9 cellular contexts compared by ENCODE assay signal in genomic region chr21:43767980-43768867, GRCh38. TPM values are rescaled to one million over a fixed set of nuclear protein-coding genes. Genes with fewer than 3 reads are reported as not detected.
DNase-seq lines count a peak whose midpoint lies in the region; ATAC-seq and TF ChIP-seq lines count a peak whose summit lies in the region.
"Had no signal": no experiment of that assay in that cellular context is flagged by ENCODE, and none has a peak within 500 bp of the region (broad histone marks: within the 10 kb centered on the region; RNA-seq: fewer than 3 reads in every experiment).

No MANE protein-coding gene starts in this region.

- peak overlapping the region; percentile 94 for H3K27ac ChIP-seq in foreskin keratinocyte

- peaks cover 4% of the 10 kb centered on the region for H3K36me3 Mint-ChIP-seq in progenitor cell of endocrine pancreas (ENCODE audit: insufficient read depth)
- peaks cover 7% of the 10 kb centered on the region for H3K36me3 Mint-ChIP-seq in activated CD8-positive, alpha-beta memory T cell treated with anti-CD3 and anti-CD28 coated beads, Interleukin-2, amount 10 ng/mL, durations not matched to agents 7 days and 5 days
- H3K36me3 Mint-ChIP-seq in activated T-cell treated with anti-CD3 and anti-CD28 coated beads, Interleukin-2, amount 50 U/mL, for 72 hours (ENCODE audit: insufficient read depth in 2 of 2), result peaks cover 2 to 7% of the 10 kb centered on the region in 2 donors

- no peaks in the 10 kb centered on the region for H3K27me3 Mint-ChIP-seq in progenitor cell of endocrine pancreas
- H3K27me3 Mint-ChIP-seq in activated CD8-positive, alpha-beta memory T cell treated with anti-CD3 and anti-CD28 coated beads, Interleukin-2, amount 10 ng/mL, durations not matched to agents 7 days and 5 days, result no peaks in the 10 kb centered on the region
- H3K27me3 Mint-ChIP-seq in activated T-cell treated with anti-CD3 and anti-CD28 coated beads, Interleukin-2, amount 50 U/mL, for 72 hours (ENCODE audit: low read depth), result no peaks in the 10 kb centered on the region

- H3K9me3 Mint-ChIP-seq in progenitor cell of endocrine pancreas (ENCODE audit: low read depth), result no peaks in the 10 kb centered on the region
- no peaks in the 10 kb centered on the region for H3K9me3 Mint-ChIP-seq in activated CD8-positive, alpha-beta memory T cell treated with anti-CD3 and anti-CD28 coated beads, Interleukin-2, amount 10 ng/mL, durations not matched to agents 7 days and 5 days (ENCODE audit: low read depth)
- peaks cover 3 to 5% of the 10 kb centered on the region in 2 donors for H3K9me3 Mint-ChIP-seq in activated T-cell treated with anti-CD3 and anti-CD28 coated beads, Interleukin-2, amount 50 U/mL, for 72 hours
- H3K9me3 Mint-ChIP-seq: activated B cell treated with CpG ODN at 0.5 μM for 24 hours had no signal

- H3K4me1 ChIP-seq in foreskin keratinocyte, result peaks cover 16% of the 10 kb centered on the region

- H3K27me3 ChIP-seq in foreskin keratinocyte, result no peaks in the 10 kb centered on the region

- no peak overlapping the region for H3K4me3 Mint-ChIP-seq in progenitor cell of endocrine pancreas (ENCODE audit: low read depth)
- H3K4me3 Mint-ChIP-seq in activated CD8-positive, alpha-beta memory T cell treated with anti-CD3 and anti-CD28 coated beads, Interleukin-2, amount 10 ng/mL, durations not matched to agents 7 days and 5 days, result no peak overlapping the region
- H3K4me3 Mint-ChIP-seq in activated T-cell treated with anti-CD3 and anti-CD28 coated beads, Interleukin-2, amount 50 U/mL, for 72 hours, result no peak overlapping the region
- H3K4me3 Mint-ChIP-seq: activated B cell treated with CpG ODN at 0.5 μM for 24 hours had no signal

- H3K27ac Mint-ChIP-seq in progenitor cell of endocrine pancreas, result peak overlapping the region; percentile 66
- no peak overlapping the region for H3K27ac Mint-ChIP-seq in activated CD8-positive, alpha-beta memory T cell treated with anti-CD3 and anti-CD28 coated beads, Interleukin-2, amount 10 ng/mL, durations not matched to agents 7 days and 5 days
- H3K27ac Mint-ChIP-seq in activated T-cell treated with anti-CD3 and anti-CD28 coated beads, Interleukin-2, amount 50 U/mL, for 72 hours, result no peak overlapping the region
- H3K27ac Mint-ChIP-seq: activated B cell treated with CpG ODN at 0.5 μM for 24 hours had no signal

- ATAC-seq in foreskin keratinocyte (peak; percentile 87), HG03280 (IDR thresholded peaks at IDR 0.05; ENCODE audit: unreplicated experiment) (no peak)
- no peak for ATAC-seq in activated CD8-positive, alpha-beta memory T cell treated with anti-CD3 and anti-CD28 coated beads, Interleukin-2, amount 10 ng/mL, durations not matched to agents 7 days and 5 days
- no peak for ATAC-seq in activated T-cell treated with anti-CD3 and anti-CD28 coated beads, Interleukin-2, amount 50 U/mL, for 72 hours (replicated peaks in 1 of 2)

- peak; percentile 45 for DNase-seq in GM04504 (ENCODE audit: low read depth)
- peak; percentile 37 for DNase-seq in SK-N-DZ (ENCODE audit: low spot score)
- DNase-seq in foreskin keratinocyte, result peak; percentile 57 to 88
- no peak for DNase-seq in progenitor cell of endocrine pancreas (ENCODE audit: low spot score, unreplicated experiment)
- DNase-seq in activated CD8-positive, alpha-beta memory T cell treated with anti-CD3 and anti-CD28 coated beads, Interleukin-2, amount 10 ng/mL, durations not matched to agents 7 days and 5 days, result no peak
- DNase-seq in NCI-H526 treated with DMSO at 0.1 percent for 48 hours (lab: John Stamatoyannopoulos, UW), result no peak
- DNase-seq in activated T-cell treated with anti-CD3 and anti-CD28 coated beads, Interleukin-2, amount 50 U/mL, for 72 hours, result no peak
- DNase-seq: activated B cell treated with CpG ODN at 0.5 μM for 24 hours had no signal

- CTCF ChIA-PET in activated CD8-positive, alpha-beta memory T cell treated with anti-CD3 and anti-CD28 coated beads, Interleukin-2, amount 10 ng/mL, durations not matched to agents 7 days and 5 days (lab: Charles Lee), result interaction anchor here (1.3 kb wide), 1 partner anchor 40 kb away, joined by 3 read pairs; no protein-coding TSS in a partner anchor

- TF ChIP-seq CTCF in foreskin keratinocyte (conservative IDR thresholded peaks at IDR 0.05) (no peak), progenitor cell of endocrine pancreas (IDR thresholded peaks at IDR 0.05; ENCODE audit: unreplicated experiment) (no peak)

- peaks cover 17% of the 10 kb centered on the region for H3K4me1 Mint-ChIP-seq in progenitor cell of endocrine pancreas (ENCODE audit: low read depth)
- H3K4me1 Mint-ChIP-seq in activated CD8-positive, alpha-beta memory T cell treated with anti-CD3 and anti-CD28 coated beads, Interleukin-2, amount 10 ng/mL, durations not matched to agents 7 days and 5 days, result peaks cover 4% of the 10 kb centered on the region
- no peaks in the 10 kb centered on the region for H3K4me1 Mint-ChIP-seq in activated T-cell treated with anti-CD3 and anti-CD28 coated beads, Interleukin-2, amount 50 U/mL, for 72 hours (ENCODE audit: low read depth)

RNA-seq across cellular contexts. Expression of gene CSTB, which starts 7.9 kb away (rescaled TPM):
- polyA plus RNA-seq in SK-N-DZ (2014; cell fraction: cytosol; rRNA removed), result 8.0 and 9.6 TPM in 2 replicates
- 7.8 and 9.3 TPM in 2 replicates for polyA plus RNA-seq in SK-N-DZ (2014; cell fraction: nucleus; rRNA removed)
- total RNA-seq in foreskin keratinocyte (49.5 and 63.0 TPM in 2 replicates), progenitor cell of endocrine pancreas (42.0 and 42.6 TPM in 2 replicates)
- polyA plus RNA-seq in foreskin keratinocyte, result 123 and 183 TPM in 2 replicates
- total RNA-seq in activated CD8-positive, alpha-beta memory T cell treated with anti-CD3 and anti-CD28 coated beads, Interleukin-2, amount 10 ng/mL, durations not matched to agents 7 days and 5 days, result 10 to 100 TPM; 44.2 to 47.4 TPM
- total RNA-seq in activated T-cell treated with anti-CD3 and anti-CD28 coated beads, Interleukin-2, amount 50 U/mL, for 72 hours, result 10 to 100 TPM; 30.7 to 32.3 TPM

RNA-seq across cellular contexts. Expression of gene RRP1, which starts 21.2 kb away (rescaled TPM):
- 32.7 and 45.9 TPM in 2 replicates for polyA plus RNA-seq in SK-N-DZ (2014; cell fraction: cytosol; rRNA removed)
- 93.3 and 129 TPM in 2 replicates for polyA plus RNA-seq in SK-N-DZ (2014; cell fraction: nucleus; rRNA removed)
- total RNA-seq in foreskin keratinocyte (26.5 and 28.0 TPM in 2 replicates), progenitor cell of endocrine pancreas (30.9 and 32.6 TPM in 2 replicates)
- 31.8 and 37.0 TPM in 2 replicates for polyA plus RNA-seq in foreskin keratinocyte
- total RNA-seq in activated CD8-positive, alpha-beta memory T cell treated with anti-CD3 and anti-CD28 coated beads, Interleukin-2, amount 10 ng/mL, durations not matched to agents 7 days and 5 days, result 10 to 100 TPM; 37.7 to 45.2 TPM
- 10 to 100 TPM; 30.3 to 41.9 TPM for total RNA-seq in activated T-cell treated with anti-CD3 and anti-CD28 coated beads, Interleukin-2, amount 50 U/mL, for 72 hours

RNA-seq across cellular contexts. Expression of gene PDXK, which starts 49.3 kb away (rescaled TPM):
- polyA plus RNA-seq in SK-N-DZ (2014; cell fraction: cytosol; rRNA removed), result 43.8 and 48.7 TPM in 2 replicates
- polyA plus RNA-seq in SK-N-DZ (2014; cell fraction: nucleus; rRNA removed), result 41.2 and 49.5 TPM in 2 replicates
- total RNA-seq in foreskin keratinocyte, result 150 and 176 TPM in 2 replicates
- 176 and 205 TPM in 2 replicates for polyA plus RNA-seq in foreskin keratinocyte
- 56.1 and 57.6 TPM in 2 replicates for total RNA-seq in progenitor cell of endocrine pancreas
- total RNA-seq in activated CD8-positive, alpha-beta memory T cell treated with anti-CD3 and anti-CD28 coated beads, Interleukin-2, amount 10 ng/mL, durations not matched to agents 7 days and 5 days, result 10 to 100 TPM; 95.3 to 99.6 TPM
- total RNA-seq in activated T-cell treated with anti-CD3 and anti-CD28 coated beads, Interleukin-2, amount 50 U/mL, for 72 hours, result 10 to 100 TPM; 87.9 to 99.5 TPM

Comparison
In these comparisons a context has a peak if more than half of its experiments do, and no peak if none do; other contexts are left out.
1. DNase-seq: peak in GM04504 (single experiment), SK-N-DZ (single experiment) and foreskin keratinocyte (2 of 2); none in progenitor cell of endocrine pancreas (single experiment), activated CD8-positive, alpha-beta memory T cell treated with anti-CD3 and anti-CD28 coated beads, Interleukin-2, amount 10 ng/mL, durations not matched to agents 7 days and 5 days (single experiment), NCI-H526 treated with DMSO at 0.1 percent for 48 hours (single experiment) and activated T-cell treated with anti-CD3 and anti-CD28 coated beads, Interleukin-2, amount 50 U/mL, for 72 hours (0 of 2).